ENCODE assay signal across 8 cellular contexts in the genomic region with DNA sequence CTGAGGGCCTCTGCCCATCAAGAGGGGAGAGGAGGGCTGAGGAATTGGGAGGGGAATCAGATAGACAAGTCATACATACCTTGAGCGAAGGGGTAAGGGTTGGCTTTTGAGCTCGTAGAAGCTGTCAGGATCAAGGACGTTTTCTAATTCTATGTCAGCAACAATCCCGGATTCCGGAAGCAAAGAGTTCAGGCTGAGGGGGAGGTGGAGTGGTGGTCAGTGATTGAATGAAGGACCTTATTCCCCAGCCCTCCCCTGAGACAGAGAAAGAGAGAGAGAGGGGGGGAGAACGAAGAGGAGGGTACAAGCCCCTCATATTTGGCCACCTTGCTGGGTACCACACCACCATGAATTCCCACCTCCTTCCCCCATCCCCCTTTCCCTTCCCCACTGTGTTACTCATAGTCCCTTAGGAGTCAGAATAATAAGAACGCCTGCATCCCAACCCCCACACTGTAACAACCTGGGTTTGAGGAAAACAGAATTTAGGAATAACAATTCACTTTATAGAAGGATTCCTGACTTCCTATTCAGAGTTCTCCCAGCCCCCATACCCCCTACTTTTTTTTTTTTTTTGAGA. TPM values are rescaled to one million over a fixed set of nuclear protein-coding genes. Genes with fewer than 3 reads are reported as not detected.
DNase-seq lines count a peak whose midpoint lies in the region; ATAC-seq and TF ChIP-seq lines count a peak whose summit lies in the region.

No MANE protein-coding gene starts in this region.

- H3K4me1 ChIP-seq in ACC112 (ENCODE audit: control insufficient read depth, insufficient read depth, low read length, unreplicated experiment): peaks cover 17% of the 10 kb centered on the region
- H3K4me1 ChIP-seq in IMR-90 (ENCODE audit: control insufficient read depth, insufficient read depth, low read length): peaks cover 16% of the 10 kb centered on the region
- H3K4me1 ChIP-seq in mucosa of stomach (ENCODE audit: control insufficient read depth, insufficient read depth, low read length): peaks cover 16% of the 10 kb centered on the region

- H2AFZ ChIP-seq in ACC112 (ENCODE audit: low read length, unreplicated experiment): no peak overlapping the region
- H2AFZ ChIP-seq in IMR-90 (replicated peaks; ENCODE audit: low read length, poor library complexity): no peak overlapping the region

- peak overlapping the region; percentile 46 for H3K23ac ChIP-seq in IMR-90 (ENCODE audit: low read depth, low read length)

- in situ Hi-C loops in IMR-90 (cut with MboI; ENCODE audit: low sequenced_read_pairs): no loop called here

- H3K27me3 ChIP-seq in ACC112 (ENCODE audit: insufficient read depth, low read length) (no peaks in the 10 kb centered on the region), IMR-90 (ENCODE audit: control insufficient read depth, insufficient read depth, low read length) (no peaks in the 10 kb centered on the region), mucosa of stomach (ENCODE audit: control insufficient read depth, insufficient read depth, low read length) (no peaks in the 10 kb centered on the region)

- intact Hi-C loops in IMR-90 (cut with micrococcal nuclease): loop anchor here (5.0 kb wide), 1 partner anchor 123 kb away; the partner anchor contains the start of gene PIM2

- no CpG with 5 or more reads among the region's 7 CpGs for WGBS in IMR-90 (ENCODE audit: extremely low coverage in 2 of 2, insufficient read length in 1 of 2), 2 experiments

- peak overlapping the region; percentile 93 for H3K4ac ChIP-seq in IMR-90 (ENCODE audit: low read depth, low read length)

- POLR2A ChIA-PET in IMR-90 (lab: Charles Lee; ENCODE audit: unreplicated experiment): no interaction called here

- ATAC-seq in IMR-90 (ENCODE audit: low read depth) (no peak), GM21786 (IDR thresholded peaks at IDR 0.05; ENCODE audit: unreplicated experiment) (no peak)
- ATAC-seq in central memory CD8-positive, alpha-beta T cell (replicated peaks; ENCODE audit: extremely low read depth, poor library complexity, severe bottlenecking): no peak

- CTCF ChIA-PET in IMR-90 (lab: Yijun Ruan, JAX): no interaction called here

- no peak for TF ChIP-seq POLR2A in IMR-90 (IDR thresholded peaks at IDR 0.05; ENCODE audit: low read depth, low read length)

- TF ChIP-seq RAD21 in IMR-90 (IDR thresholded peaks at IDR 0.05; ENCODE audit: low read length): no peak

- H3K9me1 ChIP-seq in IMR-90 (ENCODE audit: insufficient read depth, low read length): no peaks in the 10 kb centered on the region

- H3K9ac ChIP-seq in IMR-90 (ENCODE audit: low read depth, low read length): peak overlapping the region; percentile 59
- H3K9ac ChIP-seq in mucosa of stomach (ENCODE audit: low read length): peak overlapping the region; percentile 22

- peak overlapping the region; percentile 54 to 89 for H4K8ac ChIP-seq in IMR-90 (ENCODE audit: low read depth in 2 of 2, low read length in 2 of 2)

- H3K9me3 ChIP-seq in IMR-90 (ENCODE audit: control insufficient read depth, insufficient read depth, low read length) (no peaks in the 10 kb centered on the region), mucosa of stomach (ENCODE audit: control insufficient read depth, low read length) (no peaks in the 10 kb centered on the region)

- peak overlapping the region; percentile 89 for H4K91ac ChIP-seq in IMR-90 (ENCODE audit: insufficient read depth, low read depth, low read length)

- peaks cover 38% of the 10 kb centered on the region for H3K79me2 ChIP-seq in ACC112 (ENCODE audit: control insufficient read depth, insufficient read depth, low read length, unreplicated experiment)

- H3K4me2 ChIP-seq in IMR-90 (ENCODE audit: low read depth, low read length): peak overlapping the region; percentile 45

- H3K4me1 Mint-ChIP-seq in central memory CD8-positive, alpha-beta T cell: peaks cover 29% of the 10 kb centered on the region

- peaks cover 0 to 33% of the 10 kb centered on the region in 2 experiments; a peak in 2 of 4 replicates for H3K79me1 ChIP-seq in IMR-90 (ENCODE audit: low read depth in 1 of 2, low read length in 2 of 2)

- H3K36me3 Mint-ChIP-seq in central memory CD8-positive, alpha-beta T cell (ENCODE audit: insufficient read depth): peaks cover 31% of the 10 kb centered on the region

- H2BK20ac ChIP-seq in IMR-90 (ENCODE audit: low read depth, low read length): peak overlapping the region; percentile 14; the same call in 1 of the 2 replicates

- H3K27me3 Mint-ChIP-seq in central memory CD8-positive, alpha-beta T cell: no peaks in the 10 kb centered on the region

- H3K18ac ChIP-seq in IMR-90 (ENCODE audit: low read depth, low read length): peak overlapping the region; percentile 49

- peak overlapping the region; percentile 85 for H2BK5ac ChIP-seq in IMR-90 (ENCODE audit: low read depth, low read length, poor library complexity, severe bottlenecking)

- H2BK15ac ChIP-seq in IMR-90 (ENCODE audit: low read depth, low read length): peak overlapping the region; percentile 85; the same call in 2 of the 3 replicates

- DNase-seq in IMR-90 (peak; percentile 25), GDM1 (lab: John Stamatoyannopoulos, UW) (no peak), hypothalamus (lab: John Stamatoyannopoulos, UW) (no peak), cortex of kidney (lab: John Stamatoyannopoulos, UW) (no peak)
- no peak for DNase-seq in central memory CD8-positive, alpha-beta T cell (ENCODE audit: low spot score in 2 of 2)

- no peaks in the 10 kb centered on the region for H3K9me3 Mint-ChIP-seq in central memory CD8-positive, alpha-beta T cell

- peak overlapping the region; percentile 79 for H2AK9ac ChIP-seq in IMR-90 (replicated peaks; ENCODE audit: low read depth, low read length, poor library complexity)

- no peak overlapping the region for H3K4me3 Mint-ChIP-seq in central memory CD8-positive, alpha-beta T cell

- BruUV-seq in IMR-90 (replicated peaks; lab: Mats Ljungman, UMichigan): no TSS peak

- no peaks in the 10 kb centered on the region for H4K20me1 ChIP-seq in IMR-90 (ENCODE audit: insufficient read depth, low read length)

- H2AK5ac ChIP-seq in IMR-90 (ENCODE audit: low read depth, low read length): peak overlapping the region; percentile 68

- peak overlapping the region; percentile 60 for H4K5ac ChIP-seq in IMR-90 (ENCODE audit: low read depth, low read length)

- peak overlapping the region; percentile 81 for H3K14ac ChIP-seq in IMR-90 (replicated peaks; ENCODE audit: low read depth, low read length)

- dilution Hi-C loops in IMR-90 (cut with HindIII; ENCODE audit: low sequenced_read_pairs, unreplicated experiment): no loop called here

- no peak for TF ChIP-seq CTCF in IMR-90 (conservative IDR thresholded peaks at IDR 0.05; ENCODE audit: low read depth, low read length)

- H3K56ac ChIP-seq in IMR-90 (ENCODE audit: extremely low read depth, insufficient read depth, low read length): peak overlapping the region; percentile 67; the same call in 1 of the 2 replicates

- no peaks in the 10 kb centered on the region; the same call in 1 of the 2 replicates for H3K36me3 ChIP-seq in ACC112 (ENCODE audit: insufficient read depth, low read length)
- H3K36me3 ChIP-seq in IMR-90 (ENCODE audit: control insufficient read depth, insufficient read depth, low read length): peaks cover 34% of the 10 kb centered on the region
- H3K36me3 ChIP-seq in mucosa of stomach (ENCODE audit: control insufficient read depth, insufficient read depth, low read length): no peaks in the 10 kb centered on the region

- H3K27ac ChIP-seq in ACC112 (ENCODE audit: low read depth, low read length) (peak overlapping the region; percentile 92), IMR-90 (ENCODE audit: insufficient read depth, low read length) (peak overlapping the region; percentile 80)

- H3K27ac Mint-ChIP-seq in central memory CD8-positive, alpha-beta T cell (ENCODE audit: low read depth): peak overlapping the region; percentile 68

- H3K4me3 ChIP-seq in ACC112 (ENCODE audit: low read depth, low read length): peak overlapping the region; percentile 93
- H3K4me3 ChIP-seq in IMR-90 (ENCODE audit: insufficient read depth, low read depth, low read length): peak overlapping the region; percentile 16
- H3K4me3 ChIP-seq in mucosa of stomach (ENCODE audit: low read length): no peak overlapping the region

- peak overlapping the region; percentile 60 for H2BK120ac ChIP-seq in IMR-90 (ENCODE audit: low read depth, low read length)

TF ChIP-seq in IMR-90, 13 proteins besides CTCF, POLR2A, EP300 and RAD21:
- TF ChIP-seq ELK1 (IDR thresholded peaks at IDR 0.05; ENCODE audit: borderline replicate concordance, low read depth, low read length) (no peak), CEBPB (IDR thresholded peaks at IDR 0.05; ENCODE audit: low read depth, low read length) (no peak)

RNA-seq across cellular contexts. Expression of gene TFE3, which starts 2.7 kb away (rescaled TPM):
- total RNA-seq in IMR-90 (2012; rRNA removed): 23.9 and 24.4 TPM in 2 replicates
- 40.5 and 43.6 TPM in 2 replicates for polyA plus RNA-seq in IMR-90 (2012; rRNA removed)
- polyA plus RNA-seq in IMR-90 (2012; cell fraction: cytosol; rRNA removed): 33.3 and 43.9 TPM in 2 replicates
- polyA plus RNA-seq in IMR-90 (2012; cell fraction: nucleus; rRNA removed; ENCODE audit: low replicate concordance): 41.0 and 57.8 TPM in 2 replicates

RNA-seq across cellular contexts. Expression of gene CCDC120, which starts 18.3 kb away (rescaled TPM):
- under 0.01 and 0.18 TPM in 2 replicates for total RNA-seq in IMR-90 (2012; rRNA removed)
- 2.0 and 2.2 TPM in 2 replicates for polyA plus RNA-seq in IMR-90 (2012; rRNA removed)
- polyA plus RNA-seq in IMR-90 (2012; cell fraction: cytosol; rRNA removed): 1.4 and 1.8 TPM in 2 replicates
- polyA plus RNA-seq in IMR-90 (2012; cell fraction: nucleus; rRNA removed; ENCODE audit: low replicate concordance): 8.4 and 10.5 TPM in 2 replicates

RNA-seq across cellular contexts. Expression of gene PRAF2, which starts 33.3 kb away (rescaled TPM):
- total RNA-seq in IMR-90 (2012; rRNA removed): 3.8 and 5.0 TPM in 2 replicates
- 65.5 and 71.1 TPM in 2 replicates for polyA plus RNA-seq in IMR-90 (2012; rRNA removed)
- polyA plus RNA-seq in IMR-90 (2012; cell fraction: cytosol; rRNA removed): 78.8 and 141 TPM in 2 replicates
- polyA plus RNA-seq in IMR-90 (2012; cell fraction: nucleus; rRNA removed; ENCODE audit: low replicate concordance): 28.6 and 59.4 TPM in 2 replicates

RNA-seq across cellular contexts. Expression of gene GRIPAP1, which starts 38.4 kb away (rescaled TPM):
- total RNA-seq in IMR-90 (2012; rRNA removed): 17.9 and 20.8 TPM in 2 replicates
- polyA plus RNA-seq in IMR-90 (2012; rRNA removed): 21.4 and 25.0 TPM in 2 replicates
- polyA plus RNA-seq in IMR-90 (2012; cell fraction: cytosol; rRNA removed): 14.3 and 14.7 TPM in 2 replicates
- polyA plus RNA-seq in IMR-90 (2012; cell fraction: nucleus; rRNA removed; ENCODE audit: low replicate concordance): 70.1 and 115 TPM in 2 replicates

RNA-seq across cellular contexts. Expression of gene WDR45, which starts 39.2 kb away (rescaled TPM):
- total RNA-seq in IMR-90 (2012; rRNA removed): 25.3 and 40.7 TPM in 2 replicates
- polyA plus RNA-seq in IMR-90 (2012; rRNA removed): 67.4 and 71.5 TPM in 2 replicates
- 67.3 and 74.2 TPM in 2 replicates for polyA plus RNA-seq in IMR-90 (2012; cell fraction: cytosol; rRNA removed)
- 333 and 355 TPM in 2 replicates for polyA plus RNA-seq in IMR-90 (2012; cell fraction: nucleus; rRNA removed; ENCODE audit: low replicate concordance)
